8 cellular contexts compared by ENCODE assay signal in the genomic region with DNA sequence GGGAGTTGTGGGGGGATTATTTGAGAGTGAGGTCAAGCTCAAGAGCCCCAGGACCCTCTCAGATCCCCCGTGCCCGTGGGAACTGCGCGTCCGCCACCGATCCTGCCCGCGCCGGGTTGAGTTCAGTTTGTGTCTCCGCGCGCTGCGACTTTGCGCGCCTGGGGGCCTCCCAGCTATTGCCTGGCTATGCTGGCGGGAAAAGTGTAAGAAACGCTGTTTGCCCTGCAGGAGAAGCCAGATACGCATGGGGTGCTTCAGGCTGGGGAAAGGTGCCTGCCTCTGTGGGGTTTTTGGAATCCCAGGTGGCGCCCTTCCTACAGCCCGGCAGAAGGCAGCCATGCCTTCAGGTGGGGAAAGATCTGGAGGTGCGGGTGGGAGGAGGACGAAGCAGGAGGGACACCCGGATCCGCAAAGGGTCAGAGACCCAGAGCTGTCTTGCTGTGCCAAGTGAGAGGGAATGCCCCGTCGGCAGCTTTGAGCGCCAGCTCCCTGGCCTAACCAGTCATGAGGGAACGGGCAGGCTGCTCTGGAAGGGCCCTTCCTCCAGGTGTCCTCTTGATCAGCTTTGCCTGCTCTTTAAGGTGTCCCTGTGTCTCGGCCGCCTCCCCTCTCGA. TPM values are rescaled to one million over a fixed set of nuclear protein-coding genes. Genes with fewer than 3 reads are reported as not detected.
DNase-seq lines count a peak whose midpoint lies in the region; ATAC-seq and TF ChIP-seq lines count a peak whose summit lies in the region.

No MANE protein-coding gene starts in this region.

- H3K9me3 ChIP-seq in SJSA1 (replicated peaks), result peaks cover 3% of the 10 kb centered on the region; the same call in 1 of the 2 replicates
- H3K9me3 ChIP-seq in prostate gland, result no peaks in the 10 kb centered on the region

- WGBS in prostate gland, result 57% methylated on average over 31 of the region's 31 CpGs

- no peak for TF ChIP-seq POLR2A in prostate gland (IDR thresholded peaks at IDR 0.05)

- H3K36me3 ChIP-seq in SJSA1 (no peaks in the 10 kb centered on the region; the same call in 1 of the 2 replicates), prostate gland (no peaks in the 10 kb centered on the region)

- peak overlapping the region; percentile 95; the same call in 1 of the 2 replicates for H3K27ac ChIP-seq in SJSA1
- H3K27ac ChIP-seq in prostate gland, result peak overlapping the region; percentile 95

- no peaks in the 10 kb centered on the region for H3K27me3 ChIP-seq in SJSA1 (replicated peaks)
- H3K27me3 ChIP-seq in prostate gland (replicated peaks; ENCODE audit: insufficient read depth), result no peaks in the 10 kb centered on the region

- TF ChIP-seq CTCF in fibroblast of pulmonary artery (IDR thresholded peaks at IDR 0.05; ENCODE audit: low read length, missing control alignments) (no peak), prostate gland (IDR thresholded peaks at IDR 0.05) (no peak)

- intact Hi-C loops in prostate gland (cut with DNase I), result no loop called here

- DNase-seq in SJSA1 (ENCODE audit: low read depth in 1 of 2, low spot score in 2 of 2) (no peak), fibroblast of pulmonary artery (ENCODE audit: low read depth) (no peak), prostate gland (ENCODE audit: low spot score) (no peak), dedifferentiated amniotic fluid mesenchymal stem cell (ENCODE audit: extremely low spot score) (no peak), DMS 273 treated with DMSO at 0.1 percent for 48 hours (lab: John Stamatoyannopoulos, UW) (no peak), mucosa of gallbladder (ENCODE audit: low spot score) (no peak)

- peaks cover 58% of the 10 kb centered on the region for H3K4me1 ChIP-seq in SJSA1 (replicated peaks)
- H3K4me1 ChIP-seq in prostate gland (replicated peaks), result peaks cover 9% of the 10 kb centered on the region

- ATAC-seq in HG02678 (IDR thresholded peaks at IDR 0.05; ENCODE audit: unreplicated experiment), result no peak

- H3K4me3 ChIP-seq in GM08714 (ENCODE audit: low read length) (peak overlapping the region; percentile 37; the same call in 1 of the 2 replicates), SJSA1 (no peak overlapping the region), fibroblast of pulmonary artery (replicated peaks; ENCODE audit: low read depth, low read length) (peak overlapping the region; percentile 37), prostate gland (peak overlapping the region; percentile 28 to 41)

RNA-seq across cellular contexts. Expression of a gene that starts 22.5 kb away (rescaled TPM):
- total RNA-seq in SJSA1 (2014; rRNA removed; shearing (Covaris generic)), result not detected in 2 replicates
- total RNA-seq in prostate gland (10 to 100 TPM in 1 of 2 donors, not detected in 1; 10.6 TPM), mucosa of gallbladder (not detected)
